In genomic region chr2:233470007-233470687, GRCh38 we compare ENCODE assay signal across 11 cellular contexts.
A peak's percentile ranks its signal among the peaks of the same experiment; 100 is the strongest.
DNase-seq lines count a peak whose midpoint lies in the region; ATAC-seq and TF ChIP-seq lines count a peak whose summit lies in the region.
"Had no signal": no experiment of that assay in that cellular context is flagged by ENCODE, and none has a peak within 500 bp of the region (broad histone marks: within the 10 kb centered on the region; RNA-seq: fewer than 3 reads in every experiment).

No MANE protein-coding gene starts in this region.

- H3K4me3 ChIP-seq in brain microvascular endothelial cell (ENCODE audit: low read depth, low read length): no peak overlapping the region

- ATAC-seq in sciatic nerve: peak; percentile 93
- ATAC-seq in GM21619 (IDR thresholded peaks at IDR 0.05; ENCODE audit: unreplicated experiment): no peak
- ATAC-seq: naive thymus-derived CD8-positive, alpha-beta T cell had no signal

- intact Hi-C loops in sciatic nerve (cut with DNase I): no loop called here

- in situ Hi-C loops in brain microvascular endothelial cell (cut with HindIII; ENCODE audit: low pct_ligation_motif_present, low sequenced_read_pairs): no loop called here

- peak; percentile 35 for DNase-seq in NCI-H2029 treated with DMSO at 0.1 percent for 48 hours (lab: John Stamatoyannopoulos, UW)
- peak; percentile 27 for DNase-seq in brain microvascular endothelial cell
- DNase-seq in iris pigment epithelial cell (ENCODE audit: low read depth): peak; percentile 20
- peak; percentile 82 for DNase-seq in sciatic nerve (ENCODE audit: low spot score)
- no peak for DNase-seq in NCI-H82 (lab: John Stamatoyannopoulos, UW)
- no peak for DNase-seq in NCI-H146 treated with DMSO at 0.1 percent for 48 hours (lab: John Stamatoyannopoulos, UW; ENCODE audit: unreplicated experiment)
- no peak for DNase-seq in HK-2 (ENCODE audit: unreplicated experiment)
- DNase-seq: Calu3 had no signal

- TF ChIP-seq CTCF in brain microvascular endothelial cell (IDR thresholded peaks at IDR 0.05; ENCODE audit: low read depth, low read length, missing control alignments): no peak

- H3K27me3 ChIP-seq in brain microvascular endothelial cell (replicated peaks): no peaks in the 10 kb centered on the region

- H3K36me3 ChIP-seq in brain microvascular endothelial cell (replicated peaks): no peaks in the 10 kb centered on the region

- H3K27ac ChIP-seq in brain microvascular endothelial cell: no peak overlapping the region
- H3K27ac ChIP-seq: KMS-11 had no signal

Comparison
In these comparisons a context has a peak if more than half of its experiments do, and no peak if none do; other contexts are left out.
1. DNase-seq: peak in NCI-H2029 treated with DMSO at 0.1 percent for 48 hours (single experiment), brain microvascular endothelial cell (single experiment), iris pigment epithelial cell (single experiment) and sciatic nerve (single experiment); none in NCI-H82 (single experiment), NCI-H146 treated with DMSO at 0.1 percent for 48 hours (single experiment) and HK-2 (single experiment).